In the genomic region with DNA sequence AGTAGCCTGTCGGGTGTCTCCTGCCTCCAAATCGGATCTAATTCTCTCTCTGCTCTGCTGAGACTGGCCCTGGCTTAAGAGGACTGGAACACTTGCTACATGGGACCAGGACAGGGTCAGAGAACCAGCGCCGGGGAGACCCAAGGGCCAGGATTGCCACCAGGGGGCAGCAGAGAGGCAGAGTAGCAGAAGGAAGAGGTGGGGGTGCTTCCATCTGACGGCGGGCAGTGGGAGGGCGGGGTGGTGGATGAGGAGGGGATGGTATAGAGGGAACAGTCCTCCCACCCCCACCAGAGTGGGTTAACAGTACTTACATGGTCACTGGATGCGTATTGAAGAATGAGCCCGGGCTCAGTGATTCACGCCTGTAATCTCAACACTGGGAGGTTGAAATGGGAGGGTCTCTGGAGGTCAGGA, we compare ENCODE assay signal across 8 cellular contexts. TPM values are rescaled to one million over a fixed set of nuclear protein-coding genes. Genes with fewer than 3 reads are reported as not detected.
A peak's percentile ranks its signal among the peaks of the same experiment; 100 is the strongest.
DNase-seq lines count a peak whose midpoint lies in the region; ATAC-seq and TF ChIP-seq lines count a peak whose summit lies in the region.

No MANE protein-coding gene starts in this region.

- H3K27ac ChIP-seq in coronary artery (peak overlapping the region in 1 of 2 donors; percentile 6), right lobe of liver (no peak overlapping the region)

- peak; percentile 82 to 86 (median 84) for ATAC-seq in right lobe of liver
- no peak for ATAC-seq in HG02885 (IDR thresholded peaks at IDR 0.05; ENCODE audit: poor library complexity, unreplicated experiment)

- peaks cover 0 to 6% (median 0%) of the 10 kb centered on the region in 4 donors for H3K36me3 ChIP-seq in right lobe of liver

- H3K4me1 Mint-ChIP-seq in activated CD4-positive, alpha-beta T cell treated with anti-CD3 and anti-CD28 coated beads, Interleukin-2, amount 10 ng/mL, durations not matched to agents 7 days and 5 days: peaks cover 7% of the 10 kb centered on the region

- DNase-seq in NK-92 treated with Interleukin-12 subunit alpha and Interleukin-12 subunit beta, amount 100 ng/mL, for 24 hours (lab: John Stamatoyannopoulos, UW): peak; percentile 68
- DNase-seq in NK-92 (lab: John Stamatoyannopoulos, UW; ENCODE audit: unreplicated experiment) (no peak), NCI-H2171 (lab: John Stamatoyannopoulos, UW) (peak; percentile 43), coronary artery (ENCODE audit: low spot score) (no peak), right lobe of liver (peak; percentile 83 to 85 (median 84))
- peak; percentile 88 for DNase-seq in activated CD4-positive, alpha-beta T cell treated with anti-CD3 and anti-CD28 coated beads, Interleukin-2, amount 10 ng/mL, durations not matched to agents 7 days and 5 days
- DNase-seq in stimulated activated CD4-positive, alpha-beta T cell treated with anti-CD3 and anti-CD28 coated beads, TNF-alpha, amount 100 ng/mL, for 48 hours (ENCODE audit: low read depth in 3 of 3): peak; percentile 72 to 93 (median 85)

- H3K4me3 ChIP-seq in coronary artery (no peak overlapping the region), right lobe of liver (no peak overlapping the region)

- no peak overlapping the region for H3K27ac Mint-ChIP-seq in activated CD4-positive, alpha-beta T cell treated with anti-CD3 and anti-CD28 coated beads, Interleukin-2, amount 10 ng/mL, durations not matched to agents 7 days and 5 days

- H3K27me3 Mint-ChIP-seq in activated CD4-positive, alpha-beta T cell treated with anti-CD3 and anti-CD28 coated beads, Interleukin-2, amount 10 ng/mL, durations not matched to agents 7 days and 5 days: no peaks in the 10 kb centered on the region

- H3K36me3 Mint-ChIP-seq in activated CD4-positive, alpha-beta T cell treated with anti-CD3 and anti-CD28 coated beads, Interleukin-2, amount 10 ng/mL, durations not matched to agents 7 days and 5 days (ENCODE audit: low read depth): peaks cover 1% of the 10 kb centered on the region

- H3K27me3 ChIP-seq in right lobe of liver: no peaks in the 10 kb centered on the region

- H3K4me3 Mint-ChIP-seq in activated CD4-positive, alpha-beta T cell treated with anti-CD3 and anti-CD28 coated beads, Interleukin-2, amount 10 ng/mL, durations not matched to agents 7 days and 5 days: no peak overlapping the region

- peaks cover 3% of the 10 kb centered on the region for H3K9me3 Mint-ChIP-seq in activated CD4-positive, alpha-beta T cell treated with anti-CD3 and anti-CD28 coated beads, Interleukin-2, amount 10 ng/mL, durations not matched to agents 7 days and 5 days

- peaks cover 0 to 4% (median 0%) of the 10 kb centered on the region in 4 donors for H3K9me3 ChIP-seq in right lobe of liver

- peak; percentile 92 for TF ChIP-seq CTCF in coronary artery (IDR thresholded peaks at IDR 0.05)
- TF ChIP-seq CTCF in right lobe of liver (IDR thresholded peaks at IDR 0.05): peak; percentile 54 to 84 (median 78)

- no peak for TF ChIP-seq POLR2A in right lobe of liver (IDR thresholded peaks at IDR 0.05)

- POLR2A ChIA-PET in activated CD4-positive, alpha-beta T cell treated with anti-CD3 and anti-CD28 coated beads, Interleukin-2, amount 10 ng/mL, durations not matched to agents 7 days and 5 days (lab: Charles Lee): no interaction called here

- WGBS in right lobe of liver (ENCODE audit: insufficient coverage, low coverage, low lambda C conversion rate, missing lambda C conversion rate): 2% methylated on average over 9 of the region's 10 CpGs

- no peaks in the 10 kb centered on the region for H3K4me1 ChIP-seq in right lobe of liver

- intact Hi-C loops in right lobe of liver (cut with DNase I): no loop called here

- CTCF ChIA-PET in activated CD4-positive, alpha-beta T cell treated with anti-CD3 and anti-CD28 coated beads, Interleukin-2, amount 10 ng/mL, durations not matched to agents 7 days and 5 days (lab: Charles Lee): interaction anchor here (0.8 to 1.8 kb wide), 2 partner anchors 9 to 11 kb away, joined by 3 to 5 read pairs; no protein-coding TSS in a partner anchor

RNA-seq across cellular contexts. Expression of gene SELENOW, which starts 11.9 kb away (rescaled TPM):
- total RNA-seq in activated CD4-positive, alpha-beta T cell treated with anti-CD3 and anti-CD28 coated beads, Interleukin-2, amount 10 ng/mL, durations not matched to agents 7 days and 5 days: 100 to 1,000 TPM; 118 to 125 TPM
- 100 to 1,000 TPM in 3 of 6 experiments, 10 to 100 TPM in 3; 46.4 to 141 (median 83.0) TPM for total RNA-seq in right lobe of liver

RNA-seq across cellular contexts. Expression of gene TPRX1, which starts 13.9 kb away (rescaled TPM):
- not detected for total RNA-seq in activated CD4-positive, alpha-beta T cell treated with anti-CD3 and anti-CD28 coated beads, Interleukin-2, amount 10 ng/mL, durations not matched to agents 7 days and 5 days
- not detected for total RNA-seq in right lobe of liver

RNA-seq across cellular contexts. Expression of gene CRX, which starts 31.3 kb away (rescaled TPM):
- total RNA-seq in activated CD4-positive, alpha-beta T cell treated with anti-CD3 and anti-CD28 coated beads, Interleukin-2, amount 10 ng/mL, durations not matched to agents 7 days and 5 days: not detected
- total RNA-seq in right lobe of liver: not detected

RNA-seq across cellular contexts. Expression of gene NOP53, which starts 45.1 kb away (rescaled TPM):
- 100 to 1,000 TPM; 368 to 402 TPM for total RNA-seq in activated CD4-positive, alpha-beta T cell treated with anti-CD3 and anti-CD28 coated beads, Interleukin-2, amount 10 ng/mL, durations not matched to agents 7 days and 5 days
- 100 to 1,000 TPM in 1 of 6 experiments, 10 to 100 TPM in 5; 73.6 to 105 (median 79.4) TPM for total RNA-seq in right lobe of liver

Comparison
In these comparisons a context has a peak if more than half of its experiments do, and no peak if none do; other contexts are left out.
1. DNase-seq: peak in NK-92 treated with Interleukin-12 subunit alpha and Interleukin-12 subunit beta, amount 100 ng/mL, for 24 hours (single experiment), NCI-H2171 (single experiment), activated CD4-positive, alpha-beta T cell treated with anti-CD3 and anti-CD28 coated beads, Interleukin-2, amount 10 ng/mL, durations not matched to agents 7 days and 5 days (single experiment), right lobe of liver (3 of 3) and stimulated activated CD4-positive, alpha-beta T cell treated with anti-CD3 and anti-CD28 coated beads, TNF-alpha, amount 100 ng/mL, for 48 hours (3 of 3); none in NK-92 (single experiment) and coronary artery (single experiment).